Comparison of ENCODE assay signal across 26 cellular contexts in the genomic region with DNA sequence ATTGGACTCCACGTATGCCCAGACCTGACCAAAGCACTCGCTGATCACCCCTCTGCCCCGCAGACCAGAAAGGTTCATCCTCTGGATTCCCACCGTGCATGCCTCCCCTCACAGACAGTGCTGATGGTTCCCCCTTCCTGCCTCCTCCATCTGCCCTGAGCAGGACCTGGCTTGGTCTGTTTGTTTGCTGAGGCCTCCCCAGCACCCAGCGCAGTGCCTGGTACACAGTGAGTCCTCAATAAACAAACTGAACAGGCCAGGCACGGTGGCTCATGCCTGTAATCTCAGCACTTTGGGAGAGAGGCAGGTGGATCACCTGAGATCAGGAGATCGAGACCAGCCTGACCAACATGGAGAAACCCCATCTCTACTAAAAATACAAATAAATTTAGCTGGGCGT. TPM values are rescaled to one million over a fixed set of nuclear protein-coding genes. Genes with fewer than 3 reads are reported as not detected.
DNase-seq lines count a peak whose midpoint lies in the region; ATAC-seq, FAIRE-seq and TF ChIP-seq lines count a peak whose summit lies in the region.
"Had no signal": no experiment of that assay in that cellular context is flagged by ENCODE, and none has a peak within 500 bp of the region (broad histone marks: within the 10 kb centered on the region; RNA-seq: fewer than 3 reads in every experiment).

No MANE protein-coding gene starts in this region.

- H2AFZ ChIP-seq in GM23338 (0 out of 2 replicates have a peak overlapping the region, but pooled peaks have one; percentile 10), H1 (ENCODE audit: low read length) (no peak overlapping the region)

- no peak overlapping the region; the same call in 1 of the 2 replicates for H2BK12ac ChIP-seq in H1 (ENCODE audit: low read depth, low read length)

- TF ChIP-seq POLR2A in H1 (IDR thresholded peaks at IDR 0.05; ENCODE audit: control extremely low read depth in 1 of 2, low read depth in 2 of 2, low read length in 2 of 2), result no peak

- WGBS in H1 (ENCODE audit: extremely low coverage in 1 of 2, insufficient coverage in 1 of 2, insufficient read length in 1 of 2, insufficient replicate concordance in 2 of 2, low coverage in 1 of 2, low lambda C conversion rate in 2 of 2, missing lambda C conversion rate in 1 of 2), 2 experiments, result 84% methylated on average over 8 of the region's 8 CpGs; no CpG with 5 or more reads in 1 of the 2 experiments

- H3K4me3 ChIP-seq in GM23338 (no peak overlapping the region), H1 (ENCODE audit: extremely low read depth in 1 of 4, insufficient read depth in 2 of 4, low read depth in 3 of 4, low read length in 4 of 4) (no peak overlapping the region), upper lobe of right lung (no peak overlapping the region)
- H3K4me3 ChIP-seq: A549; BLaER1 treated with 17β-estradiol and CSF1 and Interleukin-3, amounts not matched to agents 10 nM and 100 nM; GM12878; MG63; SJSA1 had no signal

- no peak overlapping the region for H2BK20ac ChIP-seq in H1 (ENCODE audit: low read length)

- H3K4me2 ChIP-seq in GM23338 (no peak overlapping the region), H1 (ENCODE audit: insufficient read depth in 1 of 2, low read depth in 2 of 2, low read length in 2 of 2) (no peak overlapping the region)
- H3K4me2 ChIP-seq: A549; BLaER1 treated with 17β-estradiol and CSF1 and Interleukin-3, amounts not matched to agents 10 nM and 100 nM had no signal

- H3K27ac Mint-ChIP-seq in GM23338 (no peak overlapping the region), neural crest cell (ENCODE audit: unreplicated experiment) (peak overlapping the region; percentile 40)

- H3K56ac ChIP-seq in H1 (replicated peaks; ENCODE audit: insufficient read length, low read depth, low read length), result no peak overlapping the region

- no peak overlapping the region for H3K18ac ChIP-seq in H1 (ENCODE audit: extremely low read depth, low read length)

- no peak overlapping the region for H2AK5ac ChIP-seq in H1 (ENCODE audit: low read depth, low read length)

- no peak overlapping the region for H3K9ac ChIP-seq in H1 (replicated peaks in 1 of 4; ENCODE audit: extremely low read depth in 1 of 4, low read depth in 3 of 4, low read length in 3 of 4)
- H3K9ac ChIP-seq: BLaER1 treated with 17β-estradiol and CSF1 and Interleukin-3, amounts not matched to agents 10 nM and 100 nM had no signal

- ATAC-seq in GM23338 (no peak), upper lobe of right lung (peak; percentile 31), HG03025 (IDR thresholded peaks at IDR 0.05; ENCODE audit: low FRiP score, unreplicated experiment) (no peak)

- H3K14ac ChIP-seq in H1 (ENCODE audit: insufficient read length), result peak overlapping the region; percentile 23

- no peak for DNase-seq in GM23338 (ENCODE audit: low spot score)
- DNase-seq in H1 (ENCODE audit: low read depth in 1 of 2, low spot score in 2 of 2), result no peak
- DNase-seq in neural crest cell (ENCODE audit: low read depth, low spot score), result no peak
- DNase-seq in upper lobe of right lung, result no peak
- DNase-seq in occipital lobe (lab: John Stamatoyannopoulos, UW), result no peak
- no peak for DNase-seq in NCI-H1105 (lab: John Stamatoyannopoulos, UW)
- DNase-seq: AML-193; CD4-positive, alpha-beta memory T cell; COR-L47; EL; GDM1; IMR-90; KG1; MG63; NCI-H1417; NCI-H1694; NCI-H2029 treated with DMSO at 0.1 percent for 48 hours; NCI-H2227 treated with DMSO at 0.1 percent for 48 hours; NCI-H526 treated with DMSO at 0.1 percent for 48 hours; Right ventricle myocardium superior had no signal

- H3K27ac ChIP-seq in GM23338 (ENCODE audit: low read depth) (no peak overlapping the region), H1 (ENCODE audit: low read depth, low read length) (no peak overlapping the region), upper lobe of right lung (no peak overlapping the region)
- H3K27ac ChIP-seq: BLaER1 treated with 17β-estradiol and CSF1 and Interleukin-3, amounts not matched to agents 10 nM and 100 nM; SJSA1 had no signal

- H3K9me2 ChIP-seq in GM23338 (ENCODE audit: insufficient read depth), result no peaks in the 10 kb centered on the region

- H2BK5ac ChIP-seq in H1 (ENCODE audit: low read depth, low read length), result peak overlapping the region; percentile 5; the same call in 1 of the 2 replicates

- TF ChIP-seq RAD21 in H1 (IDR thresholded peaks at IDR 0.05 in 1 of 2, conservative IDR thresholded peaks at IDR 0.05 in 1 of 2; ENCODE audit: low read depth in 2 of 2, low read length in 2 of 2), result no peak

- intact Hi-C loops in upper lobe of right lung (cut with DNase I), result no loop called here

- no peaks in the 10 kb centered on the region for H3K23me2 ChIP-seq in H1 (ENCODE audit: low read depth, low read length)

- peak overlapping the region; percentile 65 for H4K91ac ChIP-seq in H1 (replicated peaks; ENCODE audit: insufficient read length, low read length)

- no peak overlapping the region for H2BK15ac ChIP-seq in H1 (ENCODE audit: low read length)

- H3K4me1 Mint-ChIP-seq in GM23338 (peaks cover 4% of the 10 kb centered on the region), neural crest cell (no peaks in the 10 kb centered on the region)

- H3K79me1 ChIP-seq in H1 (ENCODE audit: low read depth, low read length), result no peaks in the 10 kb centered on the region

- no peaks in the 10 kb centered on the region for H3F3A ChIP-seq in GM23338 (replicated peaks; ENCODE audit: low read depth)

- H3K79me2 ChIP-seq in GM23338 (replicated peaks; ENCODE audit: insufficient read depth) (no peaks in the 10 kb centered on the region), H1 (ENCODE audit: control insufficient read depth in 1 of 2, insufficient read depth in 2 of 2, low read length in 2 of 2) (no peaks in the 10 kb centered on the region)

- H3K9me3 ChIP-seq in H1 (ENCODE audit: insufficient read depth in 2 of 2, low read depth in 1 of 2, low read length in 1 of 2), result no peaks in the 10 kb centered on the region
- H3K9me3 ChIP-seq in upper lobe of right lung, result no peaks in the 10 kb centered on the region
- H3K9me3 ChIP-seq: A549; BLaER1 treated with 17β-estradiol and CSF1 and Interleukin-3, amounts not matched to agents 10 nM and 100 nM; MG63; SJSA1 had no signal

- H3K4me3 Mint-ChIP-seq in GM23338 (no peak overlapping the region), neural crest cell (no peak overlapping the region)
- H3K4me3 Mint-ChIP-seq: CD4-positive, alpha-beta memory T cell had no signal

- H3K9me3 Mint-ChIP-seq in GM23338 (no peaks in the 10 kb centered on the region), neural crest cell (no peaks in the 10 kb centered on the region)
- H3K9me3 Mint-ChIP-seq: CD4-positive, alpha-beta memory T cell had no signal

- H3K36me3 ChIP-seq in GM23338 (ENCODE audit: insufficient read depth), result no peaks in the 10 kb centered on the region
- no peaks in the 10 kb centered on the region for H3K36me3 ChIP-seq in H1 (ENCODE audit: control insufficient read depth in 2 of 4, insufficient read depth in 4 of 4, low read length in 3 of 4)
- H3K36me3 ChIP-seq in upper lobe of right lung, result no peaks in the 10 kb centered on the region
- H3K36me3 ChIP-seq: BLaER1 treated with 17β-estradiol and CSF1 and Interleukin-3, amounts not matched to agents 10 nM and 100 nM; MG63; SJSA1 had no signal

- no peaks in the 10 kb centered on the region for H4K20me1 ChIP-seq in GM23338 (replicated peaks; ENCODE audit: insufficient read depth)
- H4K20me1 ChIP-seq in H1 (replicated peaks in 1 of 2; ENCODE audit: control insufficient read depth in 1 of 2, insufficient read depth in 2 of 2, low read length in 2 of 2), result no peaks in the 10 kb centered on the region
- H4K20me1 ChIP-seq: BLaER1 treated with 17β-estradiol and CSF1 and Interleukin-3, amounts not matched to agents 10 nM and 100 nM had no signal

- H3K4me1 ChIP-seq in GM23338 (ENCODE audit: insufficient read depth) (no peaks in the 10 kb centered on the region), H1 (replicated peaks in 1 of 4; ENCODE audit: control insufficient read depth in 3 of 4, insufficient read depth in 4 of 4, low read length in 3 of 4) (no peaks in the 10 kb centered on the region), upper lobe of right lung (peaks cover 21% of the 10 kb centered on the region)

- H3K27me3 ChIP-seq in GM23338 (ENCODE audit: insufficient read depth) (no peaks in the 10 kb centered on the region), H1 (replicated peaks in 1 of 4; ENCODE audit: control insufficient read depth in 3 of 4, extremely low read depth in 1 of 4, insufficient read depth in 3 of 4, low read length in 3 of 4) (no peaks in the 10 kb centered on the region; a peak in 1 of 7 replicates), upper lobe of right lung (no peaks in the 10 kb centered on the region)
- H3K27me3 ChIP-seq: BLaER1 treated with 17β-estradiol and CSF1 and Interleukin-3, amounts not matched to agents 10 nM and 100 nM; MG63; SJSA1 had no signal

- TF ChIP-seq EP300 in H1 (IDR thresholded peaks at IDR 0.05; ENCODE audit: borderline replicate concordance in 1 of 2, low read depth in 2 of 2, low read length in 2 of 2), result no peak

- no peak overlapping the region for H3K23ac ChIP-seq in H1 (ENCODE audit: insufficient read length)

- CTCF ChIA-PET in H1 (lab: Charles Lee; ENCODE audit: partially characterized antibody), result interaction anchor here (0.6 to 16.6 kb wide), 11 partner anchors 13 to 98 kb away, joined by 3 to 327 read pairs (median 4); no protein-coding TSS in a partner anchor

- no peak for FAIRE-seq in H1 (lab: Jason Lieb, UNC)
- FAIRE-seq: A549, GM12878 had no signal

- H4K5ac ChIP-seq in H1 (ENCODE audit: insufficient read length, low read depth, low read length), result no peak overlapping the region

- no peak overlapping the region for H4K8ac ChIP-seq in H1 (ENCODE audit: extremely low read depth, insufficient read depth, low read length)

- TF ChIP-seq CTCF in GM23338 (conservative IDR thresholded peaks at IDR 0.05; ENCODE audit: low read depth in 2 of 2) (no peak), H1 (IDR thresholded peaks at IDR 0.05; ENCODE audit: control extremely low read depth in 1 of 3, insufficient read depth in 1 of 3, low read depth in 1 of 3, low read length in 3 of 3) (no peak), neural crest cell (conservative IDR thresholded peaks at IDR 0.05) (no peak), upper lobe of right lung (IDR thresholded peaks at IDR 0.05) (no peak)

- H2BK120ac ChIP-seq in H1 (replicated peaks; ENCODE audit: low read depth, low read length), result no peak overlapping the region

- H3K4ac ChIP-seq in H1 (replicated peaks; ENCODE audit: insufficient read length, low read depth, low read length), result no peak overlapping the region

- H3K36me3 Mint-ChIP-seq in GM23338 (ENCODE audit: low read depth) (no peaks in the 10 kb centered on the region; the same call in 2 of the 3 replicates), neural crest cell (ENCODE audit: low read depth) (no peaks in the 10 kb centered on the region)
- H3K36me3 Mint-ChIP-seq: CD4-positive, alpha-beta memory T cell had no signal

- POLR2A ChIA-PET in H1 (lab: Charles Lee; ENCODE audit: partially characterized antibody), result interaction anchor here (1.5 to 1.7 kb wide), 2 partner anchors 25 to 29 kb away, joined by 3 to 6 read pairs; no protein-coding TSS in a partner anchor

- H3K27me3 Mint-ChIP-seq in GM23338 (ENCODE audit: insufficient read depth, low read depth, poor library complexity), result peaks cover 5% of the 10 kb centered on the region
- no peaks in the 10 kb centered on the region for H3K27me3 Mint-ChIP-seq in neural crest cell (ENCODE audit: low read depth)
- H3K27me3 Mint-ChIP-seq: CD4-positive, alpha-beta memory T cell had no signal

RNA-seq across cellular contexts. Expression of a gene that starts 23.7 kb away (rescaled TPM):
- 1,200 and 1,745 TPM in 2 replicates for total RNA-seq in GM23338 (2014; rRNA removed; shearing (Covaris generic))
- polyA plus RNA-seq in GM23338 (2016; fragmentation: Nextera tagmentation; extraction: Ambion mirVana) (2,793 and 2,848 TPM in 2 replicates), H1 (2011; rRNA removed) (4,194 and 5,088 TPM in 2 replicates)
- total RNA-seq in H1 (2021; fragmentation: NEBNext Ultra II Directional; extraction: Animal tissue kit (Norgen Biotek cat#: 25700)), result 3,813 and 3,882 TPM in 2 replicates
- 5,780 TPM for polyA plus RNA-seq in H1 (2011; cell fraction: cytosol; rRNA removed)
- 3,386 TPM for polyA plus RNA-seq in H1 (2011; cell fraction: nucleus; rRNA removed)
- 4,233 to 5,711 TPM (median 5,025 TPM) in 4 replicates for polyA plus RNA-seq in H1 (2012, experiment 1 of 2)
- polyA plus RNA-seq in H1 (2012, experiment 2 of 2), result 24,266 TPM
- 5,747 TPM for polyA plus RNA-seq in H1 (2013, experiment 1 of 2)
- 5,667 TPM for polyA plus RNA-seq in H1 (2013, experiment 2 of 2)
- polyA minus RNA-seq in H1 (2011; rRNA and poly(A)+ RNA removed), result 985 and 1,133 TPM in 2 replicates
- polyA minus RNA-seq in H1 (2011; cell fraction: cytosol; rRNA and poly(A)+ RNA removed), result 694 TPM
- 657 TPM for polyA minus RNA-seq in H1 (2011; cell fraction: nucleus; rRNA and poly(A)+ RNA removed)
- total RNA-seq in neural crest cell (3,598 and 3,664 TPM in 2 replicates), upper lobe of right lung (1,778 TPM), occipital lobe (1,342 TPM)

RNA-seq across cellular contexts. Expression of a gene that starts 24.2 kb away (rescaled TPM):
- total RNA-seq in GM23338 (2014; rRNA removed; shearing (Covaris generic)), result 11.1 and 17.0 TPM in 2 replicates
- polyA plus RNA-seq in GM23338 (2016; fragmentation: Nextera tagmentation; extraction: Ambion mirVana), result 5.8 and 6.3 TPM in 2 replicates
- 24.1 and 31.8 TPM in 2 replicates for total RNA-seq in H1 (2021; fragmentation: NEBNext Ultra II Directional; extraction: Animal tissue kit (Norgen Biotek cat#: 25700))
- polyA plus RNA-seq in H1 (2011; rRNA removed), result 9.4 and 12.4 TPM in 2 replicates
- polyA plus RNA-seq in H1 (2011; cell fraction: cytosol; rRNA removed), result 14.0 TPM
- 16.7 TPM for polyA plus RNA-seq in H1 (2011; cell fraction: nucleus; rRNA removed)
- 8.9 to 11.1 TPM (median 10.3 TPM) in 4 replicates for polyA plus RNA-seq in H1 (2012, experiment 1 of 2)
- 7.6 TPM for polyA plus RNA-seq in H1 (2012, experiment 2 of 2)
- polyA plus RNA-seq in H1 (2013, experiment 1 of 2), result 26.6 TPM
- polyA plus RNA-seq in H1 (2013, experiment 2 of 2), result 27.4 TPM
- polyA minus RNA-seq in H1 (2011; rRNA and poly(A)+ RNA removed), result 37.7 and 39.1 TPM in 2 replicates
- 16.1 TPM for polyA minus RNA-seq in H1 (2011; cell fraction: cytosol; rRNA and poly(A)+ RNA removed)
- 27.9 TPM for polyA minus RNA-seq in H1 (2011; cell fraction: nucleus; rRNA and poly(A)+ RNA removed)
- total RNA-seq in neural crest cell, result 53.8 and 56.5 TPM in 2 replicates
- 188 TPM for total RNA-seq in upper lobe of right lung
- 55.4 TPM for total RNA-seq in occipital lobe

RNA-seq across cellular contexts. Expression of a gene that starts 57.4 kb away (rescaled TPM):
- 0.28 and 1.1 TPM in 2 replicates for total RNA-seq in GM23338 (2014; rRNA removed; shearing (Covaris generic))
- 0.10 TPM in 1 of 2 replicates, not detected in the other for polyA plus RNA-seq in GM23338 (2016; fragmentation: Nextera tagmentation; extraction: Ambion mirVana)
- total RNA-seq in H1 (2021; fragmentation: NEBNext Ultra II Directional; extraction: Animal tissue kit (Norgen Biotek cat#: 25700)), result 0.35 and 0.40 TPM in 2 replicates
- polyA plus RNA-seq in H1 (2011; rRNA removed), result 0.41 and 0.64 TPM in 2 replicates
- polyA plus RNA-seq in H1 (2011; cell fraction: cytosol; rRNA removed), result 0.50 TPM
- polyA plus RNA-seq in H1 (2011; cell fraction: nucleus; rRNA removed), result 0.40 TPM
- 0.24 to 0.70 TPM (median 0.66 TPM) in 3 of 4 replicates, not detected in the other for polyA plus RNA-seq in H1 (2012, experiment 1 of 2)
- polyA plus RNA-seq in H1 (2012, experiment 2 of 2), result 0.24 TPM
- polyA plus RNA-seq in H1 (2013, experiment 1 of 2), result 0.32 TPM
- polyA plus RNA-seq in H1 (2013, experiment 2 of 2), result 0.31 TPM
- 0.10 TPM in 1 of 2 replicates, not detected in the other for polyA minus RNA-seq in H1 (2011; rRNA and poly(A)+ RNA removed)
- polyA minus RNA-seq in H1 (2011; cell fraction: cytosol; rRNA and poly(A)+ RNA removed), result 1.0 TPM
- polyA minus RNA-seq in H1 (2011; cell fraction: nucleus; rRNA and poly(A)+ RNA removed), result not detected
- 9.4 and 11.6 TPM in 2 replicates for total RNA-seq in neural crest cell
- 3.4 TPM for total RNA-seq in upper lobe of right lung
- total RNA-seq in occipital lobe, result 28.5 TPM
- total RNA-seq: H4 had no signal
